Comparison of ENCODE assay signal across 18 cellular contexts in genomic region chr5:53590759-53591158, GRCh38.
"Had no signal": no experiment of that assay in that cellular context is flagged by ENCODE, and none has a peak within 500 bp of the region (broad histone marks: within the 10 kb centered on the region; RNA-seq: fewer than 3 reads in every experiment).

No MANE protein-coding gene starts in this region.

- DNase-seq: effector memory CD4-positive, alpha-beta T cell; gastrocnemius medialis; heart right ventricle; hypothalamus; kidney glomerular epithelial cell; mesendoderm; naive B cell; occipital lobe; pancreas; right cardiac atrium; small intestine; stimulated activated CD4-positive, alpha-beta T cell treated with anti-CD3 and anti-CD28 coated beads, Interleukin-12 subunit alpha, Interleukin-12 subunit beta, amount 100 ng/mL, for 4 hours; stimulated activated naive CD4-positive, alpha-beta T cell; stomach; substantia nigra; transverse colon had no signal

- H3K36me3 Mint-ChIP-seq: naive B cell had no signal

- H3K4me3 Mint-ChIP-seq: naive B cell, nephron had no signal

- H3K27me3 Mint-ChIP-seq: naive B cell, progenitor cell of endocrine pancreas had no signal

- ATAC-seq: gastrocnemius medialis, heart right ventricle, pancreas, right cardiac atrium had no signal

- H3K9me3 Mint-ChIP-seq: naive B cell, nephron had no signal

- H3K27ac Mint-ChIP-seq: naive B cell, nephron, progenitor cell of endocrine pancreas had no signal
